ENCODE assay signal across 10 cellular contexts in the genomic region with DNA sequence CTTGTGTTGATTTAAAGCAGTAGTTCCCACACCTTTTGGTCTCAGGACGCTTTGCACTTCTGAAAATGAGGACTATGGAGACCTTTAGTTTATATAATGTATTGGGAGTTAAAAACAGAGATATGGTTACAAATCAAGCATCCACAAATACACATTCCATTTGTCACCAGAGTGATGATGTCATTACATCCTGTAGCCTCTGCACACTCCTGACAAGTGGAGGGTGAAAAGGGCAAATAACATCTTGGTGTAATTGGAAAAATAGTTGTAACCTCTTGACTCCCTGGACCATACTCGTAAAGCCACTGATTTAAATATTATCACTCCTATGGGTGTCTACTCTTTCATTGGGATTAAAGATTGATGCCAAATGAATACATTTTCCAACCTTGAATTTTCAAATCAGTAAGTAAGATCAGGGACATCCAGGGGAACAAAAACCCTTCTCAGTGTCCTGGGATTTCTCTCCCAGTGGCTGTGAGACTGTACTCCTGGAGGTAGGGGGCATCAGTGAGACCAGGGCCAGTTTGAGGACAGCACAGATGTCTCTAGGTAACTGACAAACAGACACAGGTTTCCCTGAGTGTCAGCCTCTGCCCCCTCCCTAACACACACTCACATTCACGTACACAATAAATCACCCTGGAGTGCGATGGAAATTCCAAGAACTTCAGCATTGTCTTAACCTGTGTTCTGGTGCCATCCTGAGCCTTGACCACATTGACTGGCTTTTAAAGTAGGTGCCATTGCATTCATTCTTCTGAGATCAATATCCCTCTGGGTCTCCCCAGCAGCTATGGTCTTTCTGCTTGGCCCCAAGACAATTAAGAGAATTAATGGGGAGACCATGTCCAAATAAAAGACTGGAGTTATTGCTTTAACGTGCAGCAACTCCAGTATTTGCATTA.
DNase-seq lines count a peak whose midpoint lies in the region; ATAC-seq, FAIRE-seq and TF ChIP-seq lines count a peak whose summit lies in the region.
"Had no signal": no experiment of that assay in that cellular context is flagged by ENCODE, and none has a peak within 500 bp of the region (broad histone marks: within the 10 kb centered on the region; RNA-seq: fewer than 3 reads in every experiment).

No MANE protein-coding gene starts in this region.

- no peaks in the 10 kb centered on the region for H3F3A ChIP-seq in DOHH2 (ENCODE audit: control insufficient read depth, insufficient read depth)

- H3K9ac ChIP-seq in GM12878 (ENCODE audit: control insufficient read depth, insufficient read depth, low read length) = no peak overlapping the region

- no peaks in the 10 kb centered on the region for H3K27me3 ChIP-seq in DOHH2 (ENCODE audit: control insufficient read depth, low read length)
- H3K27me3 ChIP-seq in GM12878 (replicated peaks in 1 of 2; ENCODE audit: control insufficient read depth in 2 of 2, insufficient read depth in 2 of 2, low read length in 1 of 2) = no peaks in the 10 kb centered on the region; a peak in 2 of 4 replicates
- H3K27me3 ChIP-seq in right lobe of liver = no peaks in the 10 kb centered on the region
- no peaks in the 10 kb centered on the region for H3K27me3 ChIP-seq in Peyer's patch

- TF ChIP-seq CTCF in DOHH2 (IDR thresholded peaks at IDR 0.05; ENCODE audit: low read depth, low read length, poor library complexity, severe bottlenecking) (peak; percentile 54), HFFc6 (IDR thresholded peaks at IDR 0.05) (peak; percentile 36; the same call in 1 of the 2 replicates), GM12878 (IDR thresholded peaks at IDR 0.05 in 2 of 3, conservative IDR thresholded peaks at IDR 0.05 in 1 of 3; ENCODE audit: control insufficient read depth in 2 of 3, extremely low read depth in 1 of 3, insufficient read depth in 1 of 3, low read depth in 3 of 3, low read length in 3 of 3) (peak; percentile 23 to 36 (median 31); a peak in 2 of 6 replicates), right lobe of liver (IDR thresholded peaks at IDR 0.05) (peak in 3 of 4 donors; percentile 16 to 40 (median 18)), RWPE1 (conservative IDR thresholded peaks at IDR 0.05; ENCODE audit: low read depth) (no peak), Peyer's patch (IDR thresholded peaks at IDR 0.05) (peak in 3 of 6 experiments; percentile 12 to 30 (median 18))

- H3K79me2 ChIP-seq in DOHH2 (ENCODE audit: control insufficient read depth, low read length) (no peaks in the 10 kb centered on the region), GM12878 (ENCODE audit: control insufficient read depth, insufficient read depth, low read length) (no peaks in the 10 kb centered on the region)

- no peaks in the 10 kb centered on the region for H3K9me2 ChIP-seq in DOHH2 (replicated peaks; ENCODE audit: control insufficient read depth, low read length)

- 23% methylated on average over 5 of the region's 5 CpGs for WGBS in GM12878 (ENCODE audit: insufficient coverage, insufficient replicate concordance, low lambda C conversion rate, missing lambda C conversion rate)
- 55% methylated on average over 4 of the region's 5 CpGs for WGBS in right lobe of liver (ENCODE audit: insufficient coverage, low coverage, low lambda C conversion rate, missing lambda C conversion rate)

- no peak for TF ChIP-seq EP300 in GM12878 (IDR thresholded peaks at IDR 0.05; ENCODE audit: borderline replicate concordance in 1 of 2, control insufficient read depth in 1 of 2, low read depth in 2 of 2, low read length in 2 of 2)

- TF ChIP-seq RAD21 in GM12878 (IDR thresholded peaks at IDR 0.05; ENCODE audit: insufficient read depth, low read depth, low read length) = peak; percentile 33

- CTCF ChIA-PET in GM12878 (lab: Yijun Ruan, JAX) = interaction anchor here (0.7 to 1.0 kb wide), 2 partner anchors 9 to 186 kb away, joined by 3 to 6 read pairs; no protein-coding TSS in a partner anchor
- CTCF ChIA-PET in RWPE1 (lab: Yijun Ruan, JAX) = interaction anchor here (0.6 kb wide), 1 partner anchor 9 kb away, joined by 3 read pairs; no protein-coding TSS in a partner anchor

- H3K9me3 Mint-ChIP-seq in HFFc6 = no peaks in the 10 kb centered on the region
- H3K9me3 Mint-ChIP-seq: brain had no signal

- no peak overlapping the region for H2AFZ ChIP-seq in GM12878 (ENCODE audit: control insufficient read depth, low read depth, low read length)

- H3K27ac ChIP-seq in DOHH2 (ENCODE audit: low read depth, low read length) (no peak overlapping the region), GM12878 (ENCODE audit: control insufficient read depth, insufficient read depth) (no peak overlapping the region), right lobe of liver (no peak overlapping the region), RWPE1 (no peak overlapping the region), Peyer's patch (no peak overlapping the region)

- DNase-seq in HFFc6 (no peak), GM12878 (ENCODE audit: low read depth, low spot score) (no peak), right lobe of liver (no peak), RWPE1 (ENCODE audit: low spot score) (no peak), Peyer's patch (no peak)
- DNase-seq: activated CD4-positive, alpha-beta T cell treated with anti-CD3 and anti-CD28 coated beads, Interleukin-2, amount 50 U/mL, for 4 hours had no signal

- no peak overlapping the region for H3K4me3 Mint-ChIP-seq in HFFc6
- H3K4me3 Mint-ChIP-seq: brain had no signal

- H3K27me3 Mint-ChIP-seq in HFFc6 (ENCODE audit: insufficient read depth) = peaks cover 8% of the 10 kb centered on the region; the same call in 1 of the 2 replicates

- SMC1A ChIA-PET in GM12878 (lab: Charles Lee; ENCODE audit: uncharacterized antibody, unreplicated experiment) = interaction anchor here (0.6 to 1.3 kb wide), 5 partner anchors 9 to 216 kb away, joined by 3 to 5 read pairs (median 3); no protein-coding TSS in a partner anchor

- H3K4me3 ChIP-seq in DOHH2 (ENCODE audit: low read length) (no peak overlapping the region), GM12878 (no peak overlapping the region), right lobe of liver (no peak overlapping the region), Peyer's patch (no peak overlapping the region)

- POLR2A ChIA-PET in GM12878 (lab: Charles Lee) (no interaction called here), RWPE1 (lab: Yijun Ruan, JAX; ENCODE audit: low non-redundant PET) (no interaction called here)

- H3K27ac Mint-ChIP-seq in HFFc6 = no peak overlapping the region
- H3K27ac Mint-ChIP-seq: brain had no signal

- H3K4me1 ChIP-seq in DOHH2 (ENCODE audit: control insufficient read depth, low read length) = no peaks in the 10 kb centered on the region
- no peaks in the 10 kb centered on the region for H3K4me1 ChIP-seq in GM12878 (ENCODE audit: control insufficient read depth, insufficient read depth, low read length)
- H3K4me1 ChIP-seq in right lobe of liver = no peaks in the 10 kb centered on the region
- H3K4me1 ChIP-seq in Peyer's patch = no peaks in the 10 kb centered on the region

- no peak for TF ChIP-seq POLR2A in GM12878 (IDR thresholded peaks at IDR 0.05; ENCODE audit: low read depth, low read length)
- TF ChIP-seq POLR2A in right lobe of liver (IDR thresholded peaks at IDR 0.05) = no peak
- no peak for TF ChIP-seq POLR2A in Peyer's patch (IDR thresholded peaks at IDR 0.05)

- no TSS peak for BruUV-seq in GM12878 (replicated peaks; lab: Mats Ljungman, UMichigan)

- H3K4me2 ChIP-seq in DOHH2 (ENCODE audit: low read length) (no peak overlapping the region), GM12878 (ENCODE audit: control insufficient read depth, insufficient read depth) (no peak overlapping the region)

- H3K9me3 ChIP-seq in DOHH2 (ENCODE audit: control insufficient read depth, insufficient read depth, low read length) = no peaks in the 10 kb centered on the region
- no peaks in the 10 kb centered on the region for H3K9me3 ChIP-seq in GM12878 (replicated peaks; ENCODE audit: control insufficient read depth, insufficient read depth, low read length)
- no peaks in the 10 kb centered on the region for H3K9me3 ChIP-seq in right lobe of liver
- H3K9me3 ChIP-seq in Peyer's patch = no peaks in the 10 kb centered on the region

- no peaks in the 10 kb centered on the region for H3K36me3 ChIP-seq in DOHH2 (ENCODE audit: control insufficient read depth, low read length)
- H3K36me3 ChIP-seq in GM12878 (ENCODE audit: control insufficient read depth in 2 of 2, insufficient read depth in 2 of 2, low read length in 1 of 2) = no peaks in the 10 kb centered on the region
- peaks cover 0 to 7% (median 0%) of the 10 kb centered on the region in 4 donors for H3K36me3 ChIP-seq in right lobe of liver
- peaks cover 0 to 9% (median 0%) of the 10 kb centered on the region in 3 donors for H3K36me3 ChIP-seq in Peyer's patch

- ATAC-seq in GM12878 (peak; percentile 72), right lobe of liver (peak; percentile 53 to 80 (median 60)), GM19023 (IDR thresholded peaks at IDR 0.05; ENCODE audit: unreplicated experiment) (no peak), HG02852 (IDR thresholded peaks at IDR 0.05; ENCODE audit: unreplicated experiment) (no peak)

- intact Hi-C loops in GM12878 (cut with micrococcal nuclease; ENCODE audit: unreplicated experiment) = no loop called here
- intact Hi-C loops in right lobe of liver (cut with DNase I) = no loop called here

- no peaks in the 10 kb centered on the region for H3K36me3 Mint-ChIP-seq in HFFc6 (ENCODE audit: low read depth)
- H3K36me3 Mint-ChIP-seq: brain had no signal

- H3K4me1 Mint-ChIP-seq in HFFc6 (ENCODE audit: low read depth) = peaks cover 14% of the 10 kb centered on the region
- H3K4me1 Mint-ChIP-seq: brain had no signal

- H4K20me1 ChIP-seq in DOHH2 (ENCODE audit: control insufficient read depth, insufficient read depth, low read depth, low read length) (no peaks in the 10 kb centered on the region), GM12878 (ENCODE audit: control insufficient read depth, insufficient read depth) (no peaks in the 10 kb centered on the region)

- in situ Hi-C loops in GM12878 (cut with MboI) = no loop called here

- RAD21 ChIA-PET in GM12878 (lab: Charles Lee; ENCODE audit: unreplicated experiment) = interaction anchor here (1.0 kb wide), 1 partner anchor 11 kb away, joined by 3 read pairs; no protein-coding TSS in a partner anchor

- FAIRE-seq in GM12878 (lab: Jason Lieb, UNC) = no peak

TF ChIP-seq in GM12878, 131 proteins besides CTCF, POLR2A, EP300 and RAD21 (continues in another document):
- no peak for TF ChIP-seq NBN (IDR thresholded peaks at IDR 0.05)
- TF ChIP-seq RBBP5 (conservative IDR thresholded peaks at IDR 0.05) = no peak
- TF ChIP-seq, protein P1, sequence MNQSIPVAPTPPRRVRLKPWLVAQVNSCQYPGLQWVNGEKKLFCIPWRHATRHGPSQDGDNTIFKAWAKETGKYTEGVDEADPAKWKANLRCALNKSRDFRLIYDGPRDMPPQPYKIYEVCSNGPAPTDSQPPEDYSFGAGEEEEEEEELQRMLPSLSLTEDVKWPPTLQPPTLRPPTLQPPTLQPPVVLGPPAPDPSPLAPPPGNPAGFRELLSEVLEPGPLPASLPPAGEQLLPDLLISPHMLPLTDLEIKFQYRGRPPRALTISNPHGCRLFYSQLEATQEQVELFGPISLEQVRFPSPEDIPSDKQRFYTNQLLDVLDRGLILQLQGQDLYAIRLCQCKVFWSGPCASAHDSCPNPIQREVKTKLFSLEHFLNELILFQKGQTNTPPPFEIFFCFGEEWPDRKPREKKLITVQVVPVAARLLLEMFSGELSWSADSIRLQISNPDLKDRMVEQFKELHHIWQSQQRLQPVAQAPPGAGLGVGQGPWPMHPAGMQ (IDR thresholded peaks at IDR 0.05; ENCODE audit: borderline replicate concordance) = no peak
- no peak for TF ChIP-seq JUND (IDR thresholded peaks at IDR 0.05; ENCODE audit: low read depth, low read length)

Comparison
In these comparisons a context has a peak if more than half of its experiments do, and no peak if none do; other contexts are left out.
1. ATAC-seq: peak in GM12878 (single experiment) and right lobe of liver (4 of 4); none in GM19023 (single experiment) and HG02852 (single experiment).